ENCODE assay signal across 26 cellular contexts in the genomic region with DNA sequence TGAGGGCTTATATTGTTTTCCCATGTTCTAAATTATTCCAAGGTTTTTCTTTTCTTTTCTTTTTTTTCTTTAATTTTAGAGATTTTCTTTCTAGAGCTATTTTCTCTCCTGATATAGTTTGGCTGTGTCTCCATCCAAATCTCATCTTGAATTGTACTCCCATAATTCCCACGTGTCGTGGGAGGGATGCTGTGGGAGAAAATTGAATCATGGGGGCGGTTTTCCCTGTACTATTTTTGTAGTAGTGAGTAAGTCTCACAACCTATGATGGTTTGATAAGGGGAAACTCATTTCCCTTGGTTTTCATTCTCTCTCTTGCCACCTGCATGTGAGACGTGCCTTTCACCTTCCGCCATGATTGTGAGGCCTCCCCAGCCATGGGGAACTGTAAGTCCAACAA.
"Had no signal": no experiment of that assay in that cellular context is flagged by ENCODE, and none has a peak within 500 bp of the region (broad histone marks: within the 10 kb centered on the region; RNA-seq: fewer than 3 reads in every experiment).

No MANE protein-coding gene starts in this region.

- ATAC-seq: naive thymus-derived CD8-positive, alpha-beta T cell; natural killer cell treated with Interleukin-12 subunit alpha and Interleukin-12 subunit beta and Interleukin-15 and Interleukin-18, amount 100 ng/mL, for 72 hours; pancreas; right cardiac atrium; right lobe of liver; stimulated activated effector memory CD8-positive, alpha-beta T cell treated with anti-CD3 and anti-CD28 coated beads, Interleukin-12 subunit alpha, Interleukin-12 subunit beta, amount 100 ng/mL, for 72 hours; stimulated activated naive B cell treated with anti-CD40 and anti-IgM and Interleukin-4, amounts not matched to agents 10 μg/mL and 1 μg/mL and 100 μg/mL, for 72 hours had no signal

- H3K4me3 Mint-ChIP-seq: naive thymus-derived CD8-positive, alpha-beta T cell; natural killer cell treated with Interleukin-12 subunit alpha and Interleukin-12 subunit beta and Interleukin-15 and Interleukin-18, amount 100 ng/mL, for 72 hours; nephron progenitor cell; neural crest cell; stimulated activated effector memory CD8-positive, alpha-beta T cell treated with anti-CD3 and anti-CD28 coated beads, Interleukin-12 subunit alpha, Interleukin-12 subunit beta, amount 100 ng/mL, for 72 hours; stimulated activated naive B cell treated with anti-CD40 and anti-IgM and Interleukin-4, amounts not matched to agents 10 μg/mL and 1 μg/mL and 100 μg/mL, for 72 hours; stimulated activated naive CD8-positive, alpha-beta T cell treated with anti-CD3 and anti-CD28 coated beads, Interleukin-15, Interleukin-2, amounts not matched to agents 100 ng/mL and 50 ng/mL, for 24 hours had no signal

- H3K27ac Mint-ChIP-seq: natural killer cell treated with Interleukin-12 subunit alpha and Interleukin-12 subunit beta and Interleukin-15 and Interleukin-18, amount 100 ng/mL, for 72 hours; nephron progenitor cell; stimulated activated effector memory CD8-positive, alpha-beta T cell treated with anti-CD3 and anti-CD28 coated beads, Interleukin-12 subunit alpha, Interleukin-12 subunit beta, amount 100 ng/mL, for 72 hours; stimulated activated naive B cell treated with anti-CD40 and anti-IgM and Interleukin-4, amounts not matched to agents 10 μg/mL and 1 μg/mL and 100 μg/mL, for 72 hours; stimulated activated naive CD8-positive, alpha-beta T cell treated with anti-CD3 and anti-CD28 coated beads, Interleukin-15, Interleukin-2, amounts not matched to agents 100 ng/mL and 50 ng/mL, for 24 hours had no signal

- H3K4me1 ChIP-seq: pancreas, prostate gland, right lobe of liver, sigmoid colon, stomach, thyroid gland, tibial nerve, upper lobe of left lung, vagina had no signal

- H3K4me1 Mint-ChIP-seq: naive thymus-derived CD8-positive, alpha-beta T cell; nephron progenitor cell; neural crest cell; stimulated activated effector memory CD8-positive, alpha-beta T cell treated with anti-CD3 and anti-CD28 coated beads, Interleukin-12 subunit alpha, Interleukin-12 subunit beta, amount 100 ng/mL, for 72 hours; stimulated activated naive B cell treated with anti-CD40 and anti-IgM and Interleukin-4, amounts not matched to agents 10 μg/mL and 1 μg/mL and 100 μg/mL, for 72 hours had no signal

- H3K27me3 Mint-ChIP-seq: naive thymus-derived CD8-positive, alpha-beta T cell; natural killer cell treated with Interleukin-12 subunit alpha and Interleukin-12 subunit beta and Interleukin-15 and Interleukin-18, amount 100 ng/mL, for 72 hours; stimulated activated naive B cell treated with anti-CD40 and anti-IgM and Interleukin-4, amounts not matched to agents 10 μg/mL and 1 μg/mL and 100 μg/mL, for 72 hours; stimulated activated naive CD8-positive, alpha-beta T cell treated with anti-CD3 and anti-CD28 coated beads, Interleukin-15, Interleukin-2, amounts not matched to agents 100 ng/mL and 50 ng/mL, for 24 hours had no signal

- H3K27ac ChIP-seq: pancreas, prostate gland, right lobe of liver, sigmoid colon, stomach, thoracic aorta, thyroid gland, tibial nerve, upper lobe of left lung, vagina had no signal

- H3K4me3 ChIP-seq: pancreas, prostate gland, right lobe of liver, sigmoid colon, stomach, thoracic aorta, thyroid gland, tibial nerve, upper lobe of left lung, vagina had no signal

- H3K36me3 ChIP-seq: pancreas, prostate gland, right lobe of liver, sigmoid colon, stomach, thoracic aorta, thyroid gland, tibial nerve, upper lobe of left lung, vagina had no signal

- DNase-seq: naive thymus-derived CD8-positive, alpha-beta T cell; nephron progenitor cell; occipital lobe; pancreas; right cardiac atrium; right lobe of liver; sigmoid colon; small intestine; stimulated activated CD4-positive, alpha-beta T cell treated with anti-CD3 and anti-CD28 coated beads, Interleukin-15, amount 100 ng/mL, for 24 hours; stimulated activated CD4-positive, alpha-beta T cell treated with anti-CD3 and anti-CD28 coated beads, Interleukin-2, amount 100 ng/mL, for 24 hours; stimulated activated CD4-positive, alpha-beta T cell treated with anti-CD3 and anti-CD28 coated beads, Interleukin-2, amount 100 ng/mL, for 48 hours; stimulated activated CD4-positive, alpha-beta T cell treated with anti-CD3 and anti-CD28 coated beads, Interleukin-4, amount 100 ng/mL, for 24 hours; stimulated activated naive B cell treated with anti-CD40 and anti-IgM and Interleukin-4, amounts not matched to agents 10 μg/mL and 1 μg/mL and 100 μg/mL, for 72 hours; stimulated activated naive CD4-positive, alpha-beta T cell treated with Interleukin-2 at 50 U/mL for 16 hours; stomach; thyroid gland; trophoblast cell; upper lobe of left lung had no signal

- H3K36me3 Mint-ChIP-seq: naive thymus-derived CD8-positive, alpha-beta T cell; stimulated activated effector memory CD8-positive, alpha-beta T cell treated with anti-CD3 and anti-CD28 coated beads, Interleukin-12 subunit alpha, Interleukin-12 subunit beta, amount 100 ng/mL, for 72 hours; stimulated activated naive B cell treated with anti-CD40 and anti-IgM and Interleukin-4, amounts not matched to agents 10 μg/mL and 1 μg/mL and 100 μg/mL, for 72 hours had no signal

- H3K9me3 Mint-ChIP-seq: nephron progenitor cell, neural crest cell had no signal

- H3K27me3 ChIP-seq: pancreas, right lobe of liver, sigmoid colon, stomach, thyroid gland, tibial nerve, upper lobe of left lung, vagina had no signal

- H3K9me3 ChIP-seq: pancreas, prostate gland, right lobe of liver, sigmoid colon, stomach, thoracic aorta, thyroid gland, tibial nerve, upper lobe of left lung, vagina had no signal
